Comparison of ENCODE assay signal across 12 cellular contexts in genomic region chr13:102680842-102681725, GRCh38. TPM values are rescaled to one million over a fixed set of nuclear protein-coding genes. Genes with fewer than 3 reads are reported as not detected.
DNase-seq lines count a peak whose midpoint lies in the region; ATAC-seq and TF ChIP-seq lines count a peak whose summit lies in the region.
"Had no signal": no experiment of that assay in that cellular context is flagged by ENCODE, and none has a peak within 500 bp of the region (broad histone marks: within the 10 kb centered on the region; RNA-seq: fewer than 3 reads in every experiment).

No MANE protein-coding gene starts in this region.

- no peak overlapping the region for H3K4me3 Mint-ChIP-seq in H9

- H3K23me2 ChIP-seq in H9 (ENCODE audit: insufficient read length, low read depth, low read length, poor library complexity, severe bottlenecking) = no peaks in the 10 kb centered on the region

- H3K27ac Mint-ChIP-seq in H9 = peak overlapping the region in 1 of 3 experiments; percentile 18; a peak in 2 of 7 replicates

- no peak overlapping the region for H4K8ac ChIP-seq in H9 (replicated peaks; ENCODE audit: insufficient read length, low read depth, low read length)

- no peak overlapping the region for H4K5ac ChIP-seq in H9 (ENCODE audit: insufficient read length, low read depth, low read length)

- no peak for TF ChIP-seq CTCF in BJ (IDR thresholded peaks at IDR 0.05; ENCODE audit: insufficient read depth, low read depth, low read length)
- TF ChIP-seq CTCF in H9 (conservative IDR thresholded peaks at IDR 0.05) = no peak

- no peak overlapping the region for H3K4me3 ChIP-seq in BJ (ENCODE audit: low read depth, low read length)

- no peak overlapping the region for H3K4me2 ChIP-seq in H9 (ENCODE audit: insufficient read depth, insufficient read length, low read length)

- peaks cover 13 to 30% (median 29%) of the 10 kb centered on the region in 3 experiments; a peak in 6 of 7 replicates for H3K36me3 Mint-ChIP-seq in H9 (ENCODE audit: insufficient read depth in 1 of 3, low read depth in 3 of 3)

- H3K56ac ChIP-seq in H9 (ENCODE audit: insufficient read length, low read depth, low read length) = no peak overlapping the region

- peaks cover 1% of the 10 kb centered on the region; the same call in 1 of the 2 replicates for H3K36me3 ChIP-seq in BJ (ENCODE audit: control insufficient read depth, insufficient read depth, low read length)

- no peak overlapping the region for H2BK15ac ChIP-seq in H9 (ENCODE audit: low read depth, low read length)

- H3K14ac ChIP-seq in H9 (ENCODE audit: insufficient read depth, low read length) = no peak overlapping the region

- no peaks in the 10 kb centered on the region for H3K79me1 ChIP-seq in H9 (ENCODE audit: insufficient read depth, low read depth, low read length, poor library complexity, severe bottlenecking)

- no peak overlapping the region for H3T11ph ChIP-seq in H9 (ENCODE audit: low read length)

- peak; percentile 42 for ATAC-seq in GM19351 (IDR thresholded peaks at IDR 0.05; ENCODE audit: unreplicated experiment)
- ATAC-seq in HG03196 (IDR thresholded peaks at IDR 0.05; ENCODE audit: unreplicated experiment) = no peak

- H2BK120ac ChIP-seq in H9 (ENCODE audit: low read depth, low read length, poor library complexity, severe bottlenecking) = no peak overlapping the region

- H3K9me3 ChIP-seq in H9 (ENCODE audit: control insufficient read depth, low read depth, low read length) = no peaks in the 10 kb centered on the region

- no peak overlapping the region for H3K9ac ChIP-seq in H9 (ENCODE audit: extremely low read depth, insufficient read length, low read length)

- peak; percentile 42 for DNase-seq in BJ (ENCODE audit: low read depth)
- peak; percentile 26 for DNase-seq in NCI-H69 (lab: John Stamatoyannopoulos, UW)
- peak; percentile 68 for DNase-seq in fibroblast of gingiva (ENCODE audit: low read depth)
- DNase-seq in H9 = no peak
- DNase-seq in amniotic stem cell (lab: John Stamatoyannopoulos, UW) = no peak
- DNase-seq in DMS79 treated with DMSO at 0.1 percent for 48 hours (lab: John Stamatoyannopoulos, UW) = no peak
- DNase-seq: DND-41, NCI-H1417 treated with DMSO at 0.1 percent for 48 hours had no signal

- H3K27ac ChIP-seq in H9 (ENCODE audit: insufficient read length, low read depth, low read length) = no peak overlapping the region

- no peak overlapping the region for H2BK20ac ChIP-seq in H9 (ENCODE audit: low read depth, low read length, poor library complexity, severe bottlenecking)

- no peak overlapping the region for H2AK5ac ChIP-seq in H9 (ENCODE audit: insufficient read length, low read length)

- no peaks in the 10 kb centered on the region for H3K27me3 ChIP-seq in BJ (ENCODE audit: control insufficient read depth, insufficient read depth, low read length)
- no peaks in the 10 kb centered on the region for H3K27me3 ChIP-seq in H9 (ENCODE audit: insufficient read depth, low read length)

- no peaks in the 10 kb centered on the region for H3K79me2 ChIP-seq in H9 (ENCODE audit: insufficient read depth, low read length)

- H3K23ac ChIP-seq in H9 (ENCODE audit: insufficient read length, low read depth, low read length) = no peak overlapping the region

- no CpG with 5 or more reads among the region's 5 CpGs for WGBS in H9 (ENCODE audit: extremely low coverage, insufficient read length, low lambda C conversion rate)

- no peak overlapping the region for H3K18ac ChIP-seq in H9 (ENCODE audit: insufficient read length, low read depth, low read length)

- no peaks in the 10 kb centered on the region for H3K4me1 ChIP-seq in H9 (ENCODE audit: insufficient read depth, low read length)

- CTCF ChIA-PET in BJ (lab: Yijun Ruan, JAX) = interaction anchor here (0.8 kb wide), 1 partner anchor 15 kb away, joined by 3 read pairs; no protein-coding TSS in a partner anchor

- POLR2A ChIA-PET in BJ (lab: Charles Lee) = no interaction called here

- no peaks in the 10 kb centered on the region for H3K27me3 Mint-ChIP-seq in H9 (ENCODE audit: low read depth)

- H4K91ac ChIP-seq in H9 (ENCODE audit: insufficient read length, low read depth, low read length) = no peak overlapping the region

- no peaks in the 10 kb centered on the region for H3K9me3 Mint-ChIP-seq in H9

- no peak overlapping the region for H3K4ac ChIP-seq in H9 (ENCODE audit: low read depth, low read length)

- H3K4me1 Mint-ChIP-seq in H9 = no peaks in the 10 kb centered on the region

- H2BK12ac ChIP-seq in H9 (ENCODE audit: insufficient read length, low read depth, low read length) = no peak overlapping the region

- no peak overlapping the region for H2AFZ ChIP-seq in H9 (ENCODE audit: low read length)

- H2BK5ac ChIP-seq in H9 (ENCODE audit: insufficient read length, low read length) = no peak overlapping the region

- no peaks in the 10 kb centered on the region for H4K20me1 ChIP-seq in H9 (ENCODE audit: control insufficient read depth, insufficient read depth, insufficient read length)

RNA-seq across cellular contexts. Expression of gene METTL21C, which starts 13.8 kb away (rescaled TPM):
- polyA plus RNA-seq in BJ (2011; rRNA removed) = not detected in 2 replicates
- polyA minus RNA-seq in BJ (2011; rRNA and poly(A)+ RNA removed) = not detected in 2 replicates
- not detected in 2 replicates for total RNA-seq in H9 (2021)
- total RNA-seq: activated CD8-positive, alpha-beta memory T cell treated with anti-CD3 and anti-CD28 coated beads for 36 hours had no signal
- polyA plus RNA-seq: esophagus had no signal

Comparison
In these comparisons a context has a peak if more than half of its experiments do, and no peak if none do; other contexts are left out.
1. DNase-seq: peak in BJ (single experiment), NCI-H69 (single experiment) and fibroblast of gingiva (single experiment); none in H9 (single experiment), amniotic stem cell (single experiment) and DMS79 treated with DMSO at 0.1 percent for 48 hours (single experiment).